ENCODE assay signal across 1 cellular context in genomic region chr17:78526231-78527025, GRCh38.
A peak's percentile ranks its signal among the peaks of the same experiment; 100 is the strongest.
TF ChIP-seq lines count a peak whose summit lies in the region.

No MANE protein-coding gene starts in this region.

TF ChIP-seq in HepG2, 621 proteins besides CTCF, POLR2A, EP300 and RAD21 (continued from another document and continues in another):
- peak; percentile 98 for TF ChIP-seq ZBTB33 (CRISPR knock-in tag; IDR thresholded peaks at IDR 0.05)
- no peak for TF ChIP-seq ZNF546 (CRISPR knock-in tag; conservative IDR thresholded peaks at IDR 0.05)
- no peak for TF ChIP-seq ZNF430 (CRISPR knock-in tag; IDR thresholded peaks at IDR 0.05)
- peak; percentile 16; the same call in 1 of the 2 replicates for TF ChIP-seq HNF4G (IDR thresholded peaks at IDR 0.05; ENCODE audit: borderline replicate concordance, low read depth, low read length)
- 0 out of 2 replicates have a peak, but pooled peaks have one; percentile 26 for TF ChIP-seq HNF4G (CRISPR knock-in tag; IDR thresholded peaks at IDR 0.05; ENCODE audit: borderline replicate concordance, low read depth)
- no peak for TF ChIP-seq ZNF296 (CRISPR knock-in tag; conservative IDR thresholded peaks at IDR 0.05)
- 0 out of 2 replicates have a peak, but pooled peaks have one; percentile 23 for TF ChIP-seq ARNTL (CRISPR knock-in tag; IDR thresholded peaks at IDR 0.05)
- TF ChIP-seq ZNF33A (CRISPR knock-in tag; IDR thresholded peaks at IDR 0.05; ENCODE audit: borderline replicate concordance) = no peak
- no peak for TF ChIP-seq THAP11 (CRISPR knock-in tag; IDR thresholded peaks at IDR 0.05)
- no peak for TF ChIP-seq ZNF512 (CRISPR knock-in tag; IDR thresholded peaks at IDR 0.05)
- no peak for TF ChIP-seq KAT2B (IDR thresholded peaks at IDR 0.05; ENCODE audit: borderline replicate concordance, low read depth, low read length)
- peak; percentile 88 for TF ChIP-seq RARA (CRISPR knock-in tag; IDR thresholded peaks at IDR 0.05)
- no peak for TF ChIP-seq ATF6 (CRISPR knock-in tag; conservative IDR thresholded peaks at IDR 0.05)
- TF ChIP-seq FOSL2 (CRISPR knock-in tag; IDR thresholded peaks at IDR 0.05) = no peak
- no peak for TF ChIP-seq ZMAT5 (CRISPR knock-in tag; IDR thresholded peaks at IDR 0.05; ENCODE audit: borderline replicate concordance, low read depth)
- no peak for TF ChIP-seq ZNF530 (CRISPR knock-in tag; IDR thresholded peaks at IDR 0.05; ENCODE audit: low read depth)
- TF ChIP-seq ZNF441 (CRISPR knock-in tag; IDR thresholded peaks at IDR 0.05; ENCODE audit: borderline replicate concordance) = peak; percentile 59; the same call in 1 of the 2 replicates
- TF ChIP-seq ZBTB38 (CRISPR knock-in tag; IDR thresholded peaks at IDR 0.05) = peak; percentile 27; the same call in 1 of the 2 replicates
- TF ChIP-seq, protein P1, sequence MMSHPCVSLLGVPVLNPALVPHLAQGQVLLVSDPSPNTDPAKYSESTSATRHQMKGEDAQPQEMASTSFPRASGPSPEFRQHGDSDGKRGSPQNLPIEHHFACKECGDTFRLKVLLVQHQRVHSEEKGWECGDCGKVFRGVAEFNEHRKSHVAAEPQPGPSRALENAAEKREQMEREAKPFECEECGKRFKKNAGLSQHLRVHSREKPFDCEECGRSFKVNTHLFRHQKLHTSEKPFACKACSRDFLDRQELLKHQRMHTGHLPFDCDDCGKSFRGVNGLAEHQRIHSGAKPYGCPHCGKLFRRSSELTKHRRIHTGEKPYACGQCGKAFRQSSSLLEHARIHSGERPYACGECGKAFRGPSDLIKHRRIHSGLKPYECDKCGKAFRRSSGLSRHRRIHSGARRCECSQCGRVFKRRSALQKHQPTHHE (CRISPR knock-in tag; IDR thresholded peaks at IDR 0.05; ENCODE audit: borderline replicate concordance) = no peak
- TF ChIP-seq NCOA2 (CRISPR knock-in tag; IDR thresholded peaks at IDR 0.05) = peak; percentile 27; the same call in 1 of the 2 replicates
- TF ChIP-seq ZZZ3 (CRISPR knock-in tag; IDR thresholded peaks at IDR 0.05; ENCODE audit: borderline replicate concordance) = no peak
- TF ChIP-seq WIZ (CRISPR knock-in tag; IDR thresholded peaks at IDR 0.05) = no peak
- TF ChIP-seq FOXJ3 (CRISPR knock-in tag; IDR thresholded peaks at IDR 0.05; ENCODE audit: borderline replicate concordance) = no peak
- no peak for TF ChIP-seq ZNF24 (IDR thresholded peaks at IDR 0.05)
- no peak for TF ChIP-seq MED13 (CRISPR knock-in tag; IDR thresholded peaks at IDR 0.05)
- TF ChIP-seq ZNF644 (CRISPR knock-in tag; IDR thresholded peaks at IDR 0.05; ENCODE audit: low read depth) = no peak
- TF ChIP-seq ZNF670 (CRISPR knock-in tag; IDR thresholded peaks at IDR 0.05; ENCODE audit: borderline replicate concordance) = no peak
- no peak for TF ChIP-seq ZNF543 (CRISPR knock-in tag; IDR thresholded peaks at IDR 0.05)
- peak; percentile 55; the same call in 1 of the 2 replicates for TF ChIP-seq ZNF232 (CRISPR knock-in tag; IDR thresholded peaks at IDR 0.05; ENCODE audit: borderline replicate concordance)
- TF ChIP-seq ZC3H4 (CRISPR knock-in tag; IDR thresholded peaks at IDR 0.05; ENCODE audit: borderline replicate concordance) = no peak
- TF ChIP-seq MIER3 (CRISPR knock-in tag; IDR thresholded peaks at IDR 0.05; ENCODE audit: borderline replicate concordance) = no peak
- TF ChIP-seq HCFC1 (IDR thresholded peaks at IDR 0.05; ENCODE audit: low read depth, low read length) = no peak
- TF ChIP-seq ZEB1 (IDR thresholded peaks at IDR 0.05; ENCODE audit: insufficient replicate concordance, low read depth) = no peak
- TF ChIP-seq MED8 (CRISPR knock-in tag; IDR thresholded peaks at IDR 0.05; ENCODE audit: insufficient replicate concordance) = no peak
- TF ChIP-seq ZNF337 (CRISPR knock-in tag; IDR thresholded peaks at IDR 0.05; ENCODE audit: borderline replicate concordance, low read depth) = no peak
- no peak for TF ChIP-seq MED1 (CRISPR knock-in tag; IDR thresholded peaks at IDR 0.05)
- TF ChIP-seq ISL2 (CRISPR knock-in tag; IDR thresholded peaks at IDR 0.05) = no peak
- TF ChIP-seq SMARCE1 (IDR thresholded peaks at IDR 0.05; ENCODE audit: borderline replicate concordance) = no peak
- no peak for TF ChIP-seq ZNF605 (CRISPR knock-in tag; IDR thresholded peaks at IDR 0.05)
- TF ChIP-seq, protein P2, sequence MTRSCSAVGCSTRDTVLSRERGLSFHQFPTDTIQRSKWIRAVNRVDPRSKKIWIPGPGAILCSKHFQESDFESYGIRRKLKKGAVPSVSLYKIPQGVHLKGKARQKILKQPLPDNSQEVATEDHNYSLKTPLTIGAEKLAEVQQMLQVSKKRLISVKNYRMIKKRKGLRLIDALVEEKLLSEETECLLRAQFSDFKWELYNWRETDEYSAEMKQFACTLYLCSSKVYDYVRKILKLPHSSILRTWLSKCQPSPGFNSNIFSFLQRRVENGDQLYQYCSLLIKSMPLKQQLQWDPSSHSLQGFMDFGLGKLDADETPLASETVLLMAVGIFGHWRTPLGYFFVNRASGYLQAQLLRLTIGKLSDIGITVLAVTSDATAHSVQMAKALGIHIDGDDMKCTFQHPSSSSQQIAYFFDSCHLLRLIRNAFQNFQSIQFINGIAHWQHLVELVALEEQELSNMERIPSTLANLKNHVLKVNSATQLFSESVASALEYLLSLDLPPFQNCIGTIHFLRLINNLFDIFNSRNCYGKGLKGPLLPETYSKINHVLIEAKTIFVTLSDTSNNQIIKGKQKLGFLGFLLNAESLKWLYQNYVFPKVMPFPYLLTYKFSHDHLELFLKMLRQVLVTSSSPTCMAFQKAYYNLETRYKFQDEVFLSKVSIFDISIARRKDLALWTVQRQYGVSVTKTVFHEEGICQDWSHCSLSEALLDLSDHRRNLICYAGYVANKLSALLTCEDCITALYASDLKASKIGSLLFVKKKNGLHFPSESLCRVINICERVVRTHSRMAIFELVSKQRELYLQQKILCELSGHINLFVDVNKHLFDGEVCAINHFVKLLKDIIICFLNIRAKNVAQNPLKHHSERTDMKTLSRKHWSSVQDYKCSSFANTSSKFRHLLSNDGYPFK (CRISPR knock-in tag; IDR thresholded peaks at IDR 0.05; ENCODE audit: borderline replicate concordance) = no peak
- TF ChIP-seq PBX2 (CRISPR knock-in tag; IDR thresholded peaks at IDR 0.05) = no peak
- TF ChIP-seq, protein P3, sequence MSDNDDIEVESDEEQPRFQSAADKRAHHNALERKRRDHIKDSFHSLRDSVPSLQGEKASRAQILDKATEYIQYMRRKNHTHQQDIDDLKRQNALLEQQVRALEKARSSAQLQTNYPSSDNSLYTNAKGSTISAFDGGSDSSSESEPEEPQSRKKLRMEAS (IDR thresholded peaks at IDR 0.05) = peak; percentile 73
- TF ChIP-seq ELF3 (CRISPR knock-in tag; IDR thresholded peaks at IDR 0.05) = no peak
- TF ChIP-seq PCBP2 (optimal IDR thresholded peaks at IDR 0.05; ENCODE audit: low read depth, low read length, poor library complexity, severe bottlenecking) = no peak
- no peak; the same call in 1 of the 2 replicates for TF ChIP-seq KDM2A (CRISPR knock-in tag; IDR thresholded peaks at IDR 0.05; ENCODE audit: borderline replicate concordance, low read depth)
- TF ChIP-seq SPEN (CRISPR knock-in tag; IDR thresholded peaks at IDR 0.05; ENCODE audit: low read depth) = no peak
- peak; percentile 39; the same call in 1 of the 2 replicates for TF ChIP-seq SALL1 (CRISPR knock-in tag; IDR thresholded peaks at IDR 0.05)
- TF ChIP-seq KAT8 (CRISPR knock-in tag; IDR thresholded peaks at IDR 0.05) = no peak
- TF ChIP-seq, protein P4, sequence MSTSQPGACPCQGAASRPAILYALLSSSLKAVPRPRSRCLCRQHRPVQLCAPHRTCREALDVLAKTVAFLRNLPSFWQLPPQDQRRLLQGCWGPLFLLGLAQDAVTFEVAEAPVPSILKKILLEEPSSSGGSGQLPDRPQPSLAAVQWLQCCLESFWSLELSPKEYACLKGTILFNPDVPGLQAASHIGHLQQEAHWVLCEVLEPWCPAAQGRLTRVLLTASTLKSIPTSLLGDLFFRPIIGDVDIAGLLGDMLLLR (CRISPR knock-in tag; IDR thresholded peaks at IDR 0.05) = no peak
- TF ChIP-seq TCF7L2 (IDR thresholded peaks at IDR 0.05; ENCODE audit: low read depth, low read length) = no peak
- TF ChIP-seq AFF4 (CRISPR knock-in tag; IDR thresholded peaks at IDR 0.05) = no peak
